11 cellular contexts compared by ENCODE assay signal in genomic region chr3:158104346-158105020, GRCh38. TPM values are rescaled to one million over a fixed set of nuclear protein-coding genes. Genes with fewer than 3 reads are reported as not detected.
DNase-seq lines count a peak whose midpoint lies in the region; TF ChIP-seq lines count a peak whose summit lies in the region.
"Had no signal": no experiment of that assay in that cellular context is flagged by ENCODE, and none has a peak within 500 bp of the region (broad histone marks: within the 10 kb centered on the region; RNA-seq: fewer than 3 reads in every experiment).

No MANE protein-coding gene starts in this region.

- H3K4me1 ChIP-seq in neuron (ENCODE audit: insufficient read depth, low read length) (peaks cover 27% of the 10 kb centered on the region), colonic mucosa (peaks cover 14% of the 10 kb centered on the region)

- TSS peak; percentile 31 for BruUV-seq in Calu3 (replicated peaks; lab: Mats Ljungman, UMichigan)

- peak overlapping the region; percentile 26 for H3K27ac Mint-ChIP-seq in Calu3 (ENCODE audit: unreplicated experiment)
- peak overlapping the region; percentile 18 to 97 (median 94) for H3K27ac Mint-ChIP-seq in IgD-negative memory B cell

- DNase-seq in Calu3, result no peak
- no peak for DNase-seq in coronary artery (ENCODE audit: low spot score)
- DNase-seq in lower leg skin (ENCODE audit: low spot score in 2 of 2), result no peak
- DNase-seq in NCI-H2107 (lab: John Stamatoyannopoulos, UW), result no peak
- no peak for DNase-seq in colonic mucosa
- DNase-seq: NK-92 treated with Interleukin-12 subunit alpha and Interleukin-12 subunit beta, amount 100 ng/mL, for 24 hours; occipital lobe had no signal

- H3K36me3 ChIP-seq in neuron (ENCODE audit: insufficient read depth, low read length), result no peaks in the 10 kb centered on the region
- no peaks in the 10 kb centered on the region for H3K36me3 ChIP-seq in colonic mucosa

- peaks cover 21% of the 10 kb centered on the region for H3K27me3 Mint-ChIP-seq in Calu3 (ENCODE audit: unreplicated experiment)
- H3K27me3 Mint-ChIP-seq in IgD-negative memory B cell, result peaks cover 59% of the 10 kb centered on the region

- H3K4me3 Mint-ChIP-seq in Calu3 (ENCODE audit: low read depth, unreplicated experiment) (peak overlapping the region; percentile 81), IgD-negative memory B cell (peak overlapping the region in 2 of 4 donors; percentile 77 to 80)

- CTCF ChIA-PET in Calu3 (lab: Charles Lee), result interaction anchor here (0.9 kb wide), 1 partner anchor 498 kb away, joined by 3 read pairs; no protein-coding TSS in a partner anchor

- H3K27ac ChIP-seq in coronary artery, result peak overlapping the region in 1 of 2 donors; percentile 94
- no peak overlapping the region for H3K27ac ChIP-seq in colonic mucosa

- no peak for TF ChIP-seq POLR2A in lower leg skin (IDR thresholded peaks at IDR 0.05)

- H3K9me3 Mint-ChIP-seq in Calu3 (ENCODE audit: low read depth, unreplicated experiment), result no peaks in the 10 kb centered on the region
- peaks cover 5 to 23% (median 5%) of the 10 kb centered on the region in 3 donors for H3K9me3 Mint-ChIP-seq in IgD-negative memory B cell

- H3K9me3 ChIP-seq in neuron (ENCODE audit: low read length), result no peaks in the 10 kb centered on the region
- no peaks in the 10 kb centered on the region for H3K9me3 ChIP-seq in colonic mucosa

- H3K4me3 ChIP-seq in coronary artery (peak overlapping the region; percentile 81), neuron (ENCODE audit: low read length) (peak overlapping the region; percentile 27), lower leg skin (ENCODE audit: low read depth, poor library complexity, severe bottlenecking) (no peak overlapping the region), colonic mucosa (no peak overlapping the region)

- no peak overlapping the region for H2AFZ ChIP-seq in neuron (ENCODE audit: low read depth, low read length)

- peaks cover 30% of the 10 kb centered on the region for H3K4me1 Mint-ChIP-seq in Calu3 (ENCODE audit: low read depth, unreplicated experiment)
- H3K4me1 Mint-ChIP-seq in IgD-negative memory B cell, result peaks cover 5 to 29% (median 22%) of the 10 kb centered on the region in 3 donors

- H3K36me3 Mint-ChIP-seq in Calu3 (ENCODE audit: insufficient read depth, unreplicated experiment) (peaks cover 44% of the 10 kb centered on the region), IgD-negative memory B cell (no peaks in the 10 kb centered on the region)

- no peak for TF ChIP-seq CTCF in Calu3 (IDR thresholded peaks at IDR 0.05; ENCODE audit: unreplicated experiment)
- TF ChIP-seq CTCF in coronary artery (IDR thresholded peaks at IDR 0.05), result no peak
- no peak for TF ChIP-seq CTCF in lower leg skin (IDR thresholded peaks at IDR 0.05)
- no peak for TF ChIP-seq CTCF in colonic mucosa (IDR thresholded peaks at IDR 0.05)

- intact Hi-C loops in Calu3 (cut with micrococcal nuclease; ENCODE audit: unreplicated experiment) (loop anchor here (5.0 kb wide), 4 partner anchors 208 to 572 kb away; no protein-coding TSS in a partner anchor), lower leg skin (cut with DNase I; ENCODE audit: low total_unique reads) (no loop called here), colonic mucosa (cut with DNase I) (no loop called here)

- H3K27me3 ChIP-seq in neuron (ENCODE audit: insufficient read depth, low read length) (peaks cover 93% of the 10 kb centered on the region), colonic mucosa (peaks cover 89% of the 10 kb centered on the region)

- WGBS in lower leg skin, 2 donors, result 22 to 33% methylated on average over 11 of the region's 11 CpGs

- no peak overlapping the region for H3K9ac ChIP-seq in colonic mucosa (ENCODE audit: low read depth in 2 of 2, low read length in 2 of 2)

RNA-seq across cellular contexts. Expression of gene SHOX2, which starts 1.7 kb away (rescaled TPM):
- total RNA-seq in Calu3 (2022) (11.8 and 14.7 TPM in 2 replicates), lower leg skin (1 to 10 TPM; 1.2 to 2.7 (median 1.9) TPM), colonic mucosa (not detected)
- not detected for polyA plus RNA-seq in IgD-negative memory B cell
- total RNA-seq: bronchial epithelial cell, glomerular endothelial cell, occipital lobe had no signal

RNA-seq across cellular contexts. Expression of gene RSRC1, which starts 5.4 kb away (rescaled TPM):
- total RNA-seq in Calu3 (2022) (81.3 and 82.1 TPM in 2 replicates), lower leg skin (10 to 100 TPM; 23.5 to 31.8 (median 26.6) TPM), colonic mucosa (10 to 100 TPM; 28.5 to 32.0 TPM)
- polyA plus RNA-seq in IgD-negative memory B cell, result 42.3 TPM

Comparison
In these comparisons a context has a peak if more than half of its experiments do, and no peak if none do; other contexts are left out.
1. H3K4me3 ChIP-seq: peak in coronary artery (single experiment) and neuron (single experiment); none in lower leg skin (single experiment) and colonic mucosa (single experiment).